Comparison of ENCODE assay signal across 26 cellular contexts in genomic region chr5:41858890-41859289, GRCh38. TPM values are rescaled to one million over a fixed set of nuclear protein-coding genes. Genes with fewer than 3 reads are reported as not detected.
DNase-seq lines count a peak whose midpoint lies in the region; ATAC-seq and TF ChIP-seq lines count a peak whose summit lies in the region.
"Had no signal": no experiment of that assay in that cellular context is flagged by ENCODE, and none has a peak within 500 bp of the region (broad histone marks: within the 10 kb centered on the region; RNA-seq: fewer than 3 reads in every experiment).

No MANE protein-coding gene starts in this region.

- peak overlapping the region; percentile 37 to 78 for H3K27ac Mint-ChIP-seq in natural killer cell treated with Interleukin-12 subunit alpha and Interleukin-12 subunit beta and Interleukin-15 and Interleukin-18, amount 100 ng/mL, for 72 hours
- H3K27ac Mint-ChIP-seq in natural killer cell, result no peak overlapping the region
- H3K27ac Mint-ChIP-seq in T-helper 2 cell treated with Interferon-gamma antibody and Interleukin-4, amounts not matched to agents 5 μg/mL and 100 μg/mL, for 36 hours, result peak overlapping the region; percentile 9
- peak overlapping the region; percentile 73 for H3K27ac Mint-ChIP-seq in activated naive CD8-positive, alpha-beta T cell treated with anti-CD3 and anti-CD28 coated beads for 36 hours
- H3K27ac Mint-ChIP-seq in stimulated activated naive CD8-positive, alpha-beta T cell treated with anti-CD3 and anti-CD28 coated beads, Interleukin-15, Interleukin-2, amounts not matched to agents 100 ng/mL and 50 ng/mL, for 24 hours, result peak overlapping the region; percentile 80
- H3K27ac Mint-ChIP-seq: CD14-positive monocyte; dendritic cell treated with granulocyte-macrophage colony-stimulating factor and Interleukin-4, amounts not matched to agents 40 ng/mL and 50 ng/mL, for 4 days; type B pancreatic cell had no signal

- peaks cover 9% of the 10 kb centered on the region for H3K36me3 Mint-ChIP-seq in natural killer cell treated with Interleukin-12 subunit alpha and Interleukin-12 subunit beta and Interleukin-15 and Interleukin-18, amount 100 ng/mL, for 72 hours
- H3K36me3 Mint-ChIP-seq in natural killer cell, result peaks cover 6% of the 10 kb centered on the region
- H3K36me3 Mint-ChIP-seq in T-helper 2 cell treated with Interferon-gamma antibody and Interleukin-4, amounts not matched to agents 5 μg/mL and 100 μg/mL, for 36 hours (ENCODE audit: low read depth), result peaks cover 30% of the 10 kb centered on the region
- H3K36me3 Mint-ChIP-seq in activated naive CD8-positive, alpha-beta T cell treated with anti-CD3 and anti-CD28 coated beads for 36 hours, result peaks cover 25% of the 10 kb centered on the region
- peaks cover 50% of the 10 kb centered on the region for H3K36me3 Mint-ChIP-seq in stimulated activated naive CD8-positive, alpha-beta T cell treated with anti-CD3 and anti-CD28 coated beads, Interleukin-15, Interleukin-2, amounts not matched to agents 100 ng/mL and 50 ng/mL, for 24 hours (ENCODE audit: low read depth)

- no peak for ATAC-seq in natural killer cell treated with Interleukin-12 subunit alpha and Interleukin-12 subunit beta and Interleukin-15 and Interleukin-18, amount 100 ng/mL, for 72 hours
- ATAC-seq in natural killer cell (no peak), HG03045 (IDR thresholded peaks at IDR 0.05; ENCODE audit: unreplicated experiment) (no peak), HG03342 (IDR thresholded peaks at IDR 0.05; ENCODE audit: unreplicated experiment) (no peak)
- ATAC-seq: gastroesophageal sphincter, left lung had no signal

- H3K4me3 Mint-ChIP-seq in natural killer cell treated with Interleukin-12 subunit alpha and Interleukin-12 subunit beta and Interleukin-15 and Interleukin-18, amount 100 ng/mL, for 72 hours, result no peak overlapping the region
- no peak overlapping the region for H3K4me3 Mint-ChIP-seq in natural killer cell
- H3K4me3 Mint-ChIP-seq in T-helper 2 cell treated with Interferon-gamma antibody and Interleukin-4, amounts not matched to agents 5 μg/mL and 100 μg/mL, for 36 hours, result peak overlapping the region; percentile 16
- H3K4me3 Mint-ChIP-seq in activated naive CD8-positive, alpha-beta T cell treated with anti-CD3 and anti-CD28 coated beads for 36 hours, result no peak overlapping the region
- peak overlapping the region; percentile 42 for H3K4me3 Mint-ChIP-seq in stimulated activated naive CD8-positive, alpha-beta T cell treated with anti-CD3 and anti-CD28 coated beads, Interleukin-15, Interleukin-2, amounts not matched to agents 100 ng/mL and 50 ng/mL, for 24 hours
- H3K4me3 Mint-ChIP-seq: CD14-positive monocyte; dendritic cell treated with granulocyte-macrophage colony-stimulating factor and Interleukin-4, amounts not matched to agents 40 ng/mL and 50 ng/mL, for 4 days; naive B cell; type B pancreatic cell had no signal

- intact Hi-C loops in natural killer cell (cut with micrococcal nuclease), result loop anchor here (5.0 kb wide), 2 partner anchors 68 to 148 kb away; partner anchors contain the start of gene FBXO4

- peaks cover 9 to 12% of the 10 kb centered on the region in 2 donors for H3K4me1 Mint-ChIP-seq in natural killer cell treated with Interleukin-12 subunit alpha and Interleukin-12 subunit beta and Interleukin-15 and Interleukin-18, amount 100 ng/mL, for 72 hours (ENCODE audit: low read depth in 2 of 2)
- H3K4me1 Mint-ChIP-seq in natural killer cell, result peaks cover 7 to 13% of the 10 kb centered on the region in 2 donors
- peaks cover 18% of the 10 kb centered on the region for H3K4me1 Mint-ChIP-seq in T-helper 2 cell treated with Interferon-gamma antibody and Interleukin-4, amounts not matched to agents 5 μg/mL and 100 μg/mL, for 36 hours (ENCODE audit: low read depth)
- H3K4me1 Mint-ChIP-seq in activated naive CD8-positive, alpha-beta T cell treated with anti-CD3 and anti-CD28 coated beads for 36 hours, result peaks cover 27% of the 10 kb centered on the region
- peaks cover 30% of the 10 kb centered on the region for H3K4me1 Mint-ChIP-seq in stimulated activated naive CD8-positive, alpha-beta T cell treated with anti-CD3 and anti-CD28 coated beads, Interleukin-15, Interleukin-2, amounts not matched to agents 100 ng/mL and 50 ng/mL, for 24 hours (ENCODE audit: low read depth)

- H3K9me3 Mint-ChIP-seq in natural killer cell treated with Interleukin-12 subunit alpha and Interleukin-12 subunit beta and Interleukin-15 and Interleukin-18, amount 100 ng/mL, for 72 hours, result no peaks in the 10 kb centered on the region
- H3K9me3 Mint-ChIP-seq in natural killer cell, result no peaks in the 10 kb centered on the region
- no peaks in the 10 kb centered on the region for H3K9me3 Mint-ChIP-seq in T-helper 2 cell treated with Interferon-gamma antibody and Interleukin-4, amounts not matched to agents 5 μg/mL and 100 μg/mL, for 36 hours
- H3K9me3 Mint-ChIP-seq in activated naive CD8-positive, alpha-beta T cell treated with anti-CD3 and anti-CD28 coated beads for 36 hours, result no peaks in the 10 kb centered on the region
- no peaks in the 10 kb centered on the region for H3K9me3 Mint-ChIP-seq in stimulated activated naive CD8-positive, alpha-beta T cell treated with anti-CD3 and anti-CD28 coated beads, Interleukin-15, Interleukin-2, amounts not matched to agents 100 ng/mL and 50 ng/mL, for 24 hours
- H3K9me3 Mint-ChIP-seq: CD14-positive monocyte; dendritic cell treated with granulocyte-macrophage colony-stimulating factor and Interleukin-4, amounts not matched to agents 40 ng/mL and 50 ng/mL, for 4 days; naive B cell; type B pancreatic cell had no signal

- no peaks in the 10 kb centered on the region for H3K27me3 Mint-ChIP-seq in natural killer cell treated with Interleukin-12 subunit alpha and Interleukin-12 subunit beta and Interleukin-15 and Interleukin-18, amount 100 ng/mL, for 72 hours
- H3K27me3 Mint-ChIP-seq in natural killer cell (ENCODE audit: low read depth in 2 of 2), result no peaks in the 10 kb centered on the region
- no peaks in the 10 kb centered on the region for H3K27me3 Mint-ChIP-seq in T-helper 2 cell treated with Interferon-gamma antibody and Interleukin-4, amounts not matched to agents 5 μg/mL and 100 μg/mL, for 36 hours (ENCODE audit: low read depth)
- no peaks in the 10 kb centered on the region for H3K27me3 Mint-ChIP-seq in activated naive CD8-positive, alpha-beta T cell treated with anti-CD3 and anti-CD28 coated beads for 36 hours
- H3K27me3 Mint-ChIP-seq in stimulated activated naive CD8-positive, alpha-beta T cell treated with anti-CD3 and anti-CD28 coated beads, Interleukin-15, Interleukin-2, amounts not matched to agents 100 ng/mL and 50 ng/mL, for 24 hours, result no peaks in the 10 kb centered on the region
- H3K27me3 Mint-ChIP-seq: dendritic cell treated with granulocyte-macrophage colony-stimulating factor and Interleukin-4, amounts not matched to agents 40 ng/mL and 50 ng/mL, for 4 days; naive B cell; type B pancreatic cell had no signal

- no peak for DNase-seq in natural killer cell treated with Interleukin-12 subunit alpha and Interleukin-12 subunit beta and Interleukin-15 and Interleukin-18, amount 100 ng/mL, for 72 hours (ENCODE audit: low spot score)
- DNase-seq in natural killer cell (no peak), putamen (ENCODE audit: low spot score) (no peak)
- no peak for DNase-seq in T-helper 2 cell treated with Interferon-gamma antibody and Interleukin-4, amounts not matched to agents 5 μg/mL and 100 μg/mL, for 36 hours (ENCODE audit: low spot score)
- no peak for DNase-seq in activated naive CD8-positive, alpha-beta T cell treated with anti-CD3 and anti-CD28 coated beads for 36 hours
- DNase-seq: activated effector memory CD4-positive, alpha-beta T cell treated with anti-CD3 and anti-CD28 coated beads, Interleukin-2, amount 50 U/mL, for 16 hours; anterior cingulate cortex; DMS 273 treated with DMSO at 0.1 percent for 48 hours; H7; hippocampal formation; left lung; naive B cell; NCI-H1105 treated with DMSO at 0.1 percent for 48 hours; NCI-H2029; NCI-H2227 treated with DMSO at 0.1 percent for 48 hours; NCI-H748 treated with DMSO at 0.1 percent for 48 hours; ovary; stimulated activated CD4-positive, alpha-beta T cell treated with anti-CD3 and anti-CD28 coated beads, Interleukin-4, amount 100 ng/mL, for 1 hour; WERI-Rb-1 had no signal

- TF ChIP-seq CTCF in natural killer cell (IDR thresholded peaks at IDR 0.05), result no peak

RNA-seq across cellular contexts. Expression of gene OXCT1, which starts 11.3 kb away (rescaled TPM):
- total RNA-seq in natural killer cell treated with Interleukin-12 subunit alpha and Interleukin-12 subunit beta and Interleukin-15 and Interleukin-18, amount 100 ng/mL, for 72 hours, result 10 to 100 TPM; 31.2 to 50.2 TPM
- total RNA-seq in natural killer cell, result 10 to 100 TPM; 17.1 to 19.9 (median 18.0) TPM
- 10 to 100 TPM; 77.5 to 80.6 TPM for total RNA-seq in activated naive CD8-positive, alpha-beta T cell treated with anti-CD3 and anti-CD28 coated beads for 36 hours

RNA-seq across cellular contexts. Expression of gene RIMOC1, which starts 45.3 kb away (rescaled TPM):
- total RNA-seq in natural killer cell treated with Interleukin-12 subunit alpha and Interleukin-12 subunit beta and Interleukin-15 and Interleukin-18, amount 100 ng/mL, for 72 hours, result 10 to 100 TPM; 27.0 to 29.7 TPM
- total RNA-seq in natural killer cell, result 10 to 100 TPM in 2 of 3 donors, 1 to 10 TPM in 1; 9.9 to 18.1 (median 14.2) TPM
- 10 to 100 TPM; 31.0 to 31.5 TPM for total RNA-seq in activated naive CD8-positive, alpha-beta T cell treated with anti-CD3 and anti-CD28 coated beads for 36 hours

Comparison
In these comparisons a context has a peak if more than half of its experiments do, and no peak if none do; other contexts are left out.
1. H3K27ac Mint-ChIP-seq: peak in natural killer cell treated with Interleukin-12 subunit alpha and Interleukin-12 subunit beta and Interleukin-15 and Interleukin-18, amount 100 ng/mL, for 72 hours (2 of 2), T-helper 2 cell treated with Interferon-gamma antibody and Interleukin-4, amounts not matched to agents 5 μg/mL and 100 μg/mL, for 36 hours (single experiment), activated naive CD8-positive, alpha-beta T cell treated with anti-CD3 and anti-CD28 coated beads for 36 hours (single experiment) and stimulated activated naive CD8-positive, alpha-beta T cell treated with anti-CD3 and anti-CD28 coated beads, Interleukin-15, Interleukin-2, amounts not matched to agents 100 ng/mL and 50 ng/mL, for 24 hours (single experiment); none in natural killer cell (0 of 2).
2. H3K4me3 Mint-ChIP-seq: peak in T-helper 2 cell treated with Interferon-gamma antibody and Interleukin-4, amounts not matched to agents 5 μg/mL and 100 μg/mL, for 36 hours (single experiment) and stimulated activated naive CD8-positive, alpha-beta T cell treated with anti-CD3 and anti-CD28 coated beads, Interleukin-15, Interleukin-2, amounts not matched to agents 100 ng/mL and 50 ng/mL, for 24 hours (single experiment); none in natural killer cell treated with Interleukin-12 subunit alpha and Interleukin-12 subunit beta and Interleukin-15 and Interleukin-18, amount 100 ng/mL, for 72 hours (single experiment), natural killer cell (single experiment) and activated naive CD8-positive, alpha-beta T cell treated with anti-CD3 and anti-CD28 coated beads for 36 hours (single experiment).